In the genomic region with DNA sequence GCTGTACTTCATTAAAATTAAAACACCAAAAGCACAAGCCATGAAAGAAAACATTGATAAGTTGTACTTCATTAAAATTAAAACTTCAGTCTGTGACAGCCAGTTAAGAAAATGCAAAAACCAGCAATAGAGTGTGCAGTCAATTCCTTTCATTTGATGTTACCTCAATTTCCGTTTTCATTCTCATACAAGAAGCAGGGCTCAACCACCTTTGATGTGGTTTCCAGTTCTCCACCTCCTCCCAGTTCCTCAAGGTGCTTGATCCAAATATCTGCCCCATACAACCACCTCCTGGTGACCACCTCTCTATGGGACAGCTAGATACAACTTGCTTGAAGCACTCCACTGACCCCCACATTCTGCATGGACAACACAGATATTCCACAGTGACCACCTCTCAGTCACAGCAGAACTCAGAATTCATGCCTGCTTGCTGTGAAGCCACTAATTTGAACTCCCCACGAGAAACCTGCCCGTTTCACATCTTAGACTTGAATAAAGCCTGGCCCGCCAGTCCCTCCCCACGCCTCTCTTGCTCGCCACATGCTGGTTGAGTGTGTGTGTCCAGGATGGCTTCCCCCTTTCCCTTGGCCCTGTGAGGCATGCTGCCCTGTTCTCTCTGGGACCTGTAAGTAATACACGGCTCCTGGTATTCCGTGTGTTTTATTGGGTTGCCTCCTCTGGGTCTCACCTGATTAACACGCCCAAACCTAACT, we compare ENCODE assay signal across 1 cellular context.
TF ChIP-seq lines count a peak whose summit lies in the region.

No MANE protein-coding gene starts in this region.

TF ChIP-seq in SK-N-SH, 30 proteins besides CTCF, POLR2A, EP300 and RAD21 (continued from another document):
- TF ChIP-seq, protein P1, sequence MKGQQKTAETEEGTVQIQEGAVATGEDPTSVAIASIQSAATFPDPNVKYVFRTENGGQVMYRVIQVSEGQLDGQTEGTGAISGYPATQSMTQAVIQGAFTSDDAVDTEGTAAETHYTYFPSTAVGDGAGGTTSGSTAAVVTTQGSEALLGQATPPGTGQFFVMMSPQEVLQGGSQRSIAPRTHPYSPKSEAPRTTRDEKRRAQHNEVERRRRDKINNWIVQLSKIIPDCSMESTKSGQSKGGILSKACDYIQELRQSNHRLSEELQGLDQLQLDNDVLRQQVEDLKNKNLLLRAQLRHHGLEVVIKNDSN (IDR thresholded peaks at IDR 0.05; ENCODE audit: borderline replicate concordance, low read depth): no peak
- TF ChIP-seq EZH2phosphoT487 (IDR thresholded peaks at IDR 0.05; ENCODE audit: borderline replicate concordance, low read depth): no peak
